In the genomic region with DNA sequence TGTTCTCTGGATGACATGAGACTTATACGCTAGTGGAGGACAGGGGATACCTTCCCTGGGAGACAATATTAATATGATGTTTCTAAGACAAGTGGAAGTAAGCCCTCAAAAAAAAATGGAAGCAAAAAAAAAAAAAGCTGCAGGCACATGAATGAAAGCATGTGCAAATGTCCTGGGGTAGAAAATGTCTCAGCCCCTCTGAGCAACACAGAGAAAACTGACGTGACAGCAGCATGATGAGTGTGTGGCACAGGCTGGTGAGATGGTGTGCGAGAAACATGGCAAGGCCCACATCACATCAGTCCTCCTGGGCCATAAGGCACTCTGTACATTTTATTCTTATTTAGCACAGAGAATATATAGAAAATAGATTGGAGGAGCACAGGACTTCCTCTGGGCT, we compare ENCODE assay signal across 2 cellular contexts.
A peak's percentile ranks its signal among the peaks of the same experiment; 100 is the strongest.
TF ChIP-seq lines count a peak whose summit lies in the region.

No MANE protein-coding gene starts in this region.

TF ChIP-seq in HEK293, 187 proteins besides CTCF, POLR2A, EP300 and RAD21:
- TF ChIP-seq ZNF521 (tag by site-specific recombination; IDR thresholded peaks at IDR 0.05) (no peak), ZNF600 (tag by site-specific recombination; IDR thresholded peaks at IDR 0.05) (no peak), KLF16 (tag by site-specific recombination; IDR thresholded peaks at IDR 0.05) (no peak), ZNF623 (tag by site-specific recombination; IDR thresholded peaks at IDR 0.05) (peak; percentile 86), ZNF16 (tag by site-specific recombination; IDR thresholded peaks at IDR 0.05; ENCODE audit: low read depth) (no peak)

TF ChIP-seq in K562, 482 proteins besides CTCF, POLR2A, EP300 and RAD21:
- no peak for TF ChIP-seq KAT8 (IDR thresholded peaks at IDR 0.05; ENCODE audit: low read depth)
- peak; percentile 83 for TF ChIP-seq RBM25 (IDR thresholded peaks at IDR 0.05; ENCODE audit: low read depth, low read length, severe bottlenecking)
